Comparison of ENCODE assay signal across 18 cellular contexts in the genomic region with DNA sequence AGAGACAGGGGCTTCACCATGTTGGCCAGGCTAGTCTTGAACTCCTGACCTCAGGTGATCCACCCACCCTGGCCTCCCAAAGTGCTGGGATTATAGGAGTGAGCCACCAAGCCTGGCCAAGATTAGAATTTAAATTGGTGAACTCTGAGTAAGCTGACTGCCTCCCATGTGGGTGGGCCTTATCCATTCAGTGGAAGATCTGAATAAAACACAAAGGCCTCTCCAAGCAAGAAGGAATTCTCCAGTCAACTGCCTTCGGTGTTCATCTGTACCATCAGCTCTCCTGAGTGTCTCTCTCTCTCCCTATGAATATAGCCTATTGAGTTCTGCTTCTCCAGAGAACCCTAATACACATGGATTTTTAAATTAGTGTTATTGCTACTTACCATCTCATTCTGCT. TPM values are rescaled to one million over a fixed set of nuclear protein-coding genes. Genes with fewer than 3 reads are reported as not detected.
A peak's percentile ranks its signal among the peaks of the same experiment; 100 is the strongest.
DNase-seq lines count a peak whose midpoint lies in the region; ATAC-seq, FAIRE-seq and TF ChIP-seq lines count a peak whose summit lies in the region.
"Had no signal": no experiment of that assay in that cellular context is flagged by ENCODE, and none has a peak within 500 bp of the region (broad histone marks: within the 10 kb centered on the region; RNA-seq: fewer than 3 reads in every experiment).

No MANE protein-coding gene starts in this region.

- H3K9me3 Mint-ChIP-seq in activated naive CD4-positive, alpha-beta T cell treated with anti-CD3 and anti-CD28 coated beads, Interleukin-2, amount 10 ng/mL, durations not matched to agents 7 days and 5 days: no peaks in the 10 kb centered on the region
- H3K9me3 Mint-ChIP-seq: CD14-positive monocyte had no signal

- H3K9ac ChIP-seq in GM23248 (no peak overlapping the region), endothelial cell of umbilical vein (replicated peaks; ENCODE audit: extremely low read depth, insufficient read depth, low read length) (no peak overlapping the region)

- peaks cover 26% of the 10 kb centered on the region for H4K20me1 ChIP-seq in GM23248 (ENCODE audit: insufficient read depth)
- peaks cover 17% of the 10 kb centered on the region for H4K20me1 ChIP-seq in endothelial cell of umbilical vein (replicated peaks; ENCODE audit: control insufficient read depth, extremely low read depth, insufficient read depth, low read length)

- no peak overlapping the region for H3K4me3 ChIP-seq in GM23248
- no peak overlapping the region for H3K4me3 ChIP-seq in SJSA1
- no peak overlapping the region for H3K4me3 ChIP-seq in endothelial cell of umbilical vein (replicated peaks in 1 of 3; ENCODE audit: insufficient read depth in 1 of 3, low read depth in 1 of 3, low read length in 3 of 3)
- H3K4me3 ChIP-seq in psoas muscle: no peak overlapping the region
- H3K4me3 ChIP-seq: right atrium auricular region, vagina had no signal

- FAIRE-seq in endothelial cell of umbilical vein (lab: Jason Lieb, UNC): no peak
- FAIRE-seq: endometrium had no signal

- no peaks in the 10 kb centered on the region for H3K27me3 Mint-ChIP-seq in activated naive CD4-positive, alpha-beta T cell treated with anti-CD3 and anti-CD28 coated beads, Interleukin-2, amount 10 ng/mL, durations not matched to agents 7 days and 5 days

- 92 to 94% methylated on average over 1 of the region's 1 CpG for WGBS in GM23248 (ENCODE audit: low coverage in 1 of 2, low lambda C conversion rate in 2 of 2, missing lambda C conversion rate in 2 of 2), 2 experiments
- WGBS in psoas muscle, 3 donors: 81 to 86% (median 82%) methylated on average over 1 of the region's 1 CpG

- H3K9me1 ChIP-seq in endothelial cell of umbilical vein (replicated peaks; ENCODE audit: control insufficient read depth, extremely low read depth, insufficient read depth, low read length): no peaks in the 10 kb centered on the region

- H3K4me1 Mint-ChIP-seq in activated naive CD4-positive, alpha-beta T cell treated with anti-CD3 and anti-CD28 coated beads, Interleukin-2, amount 10 ng/mL, durations not matched to agents 7 days and 5 days: peaks cover 32% of the 10 kb centered on the region

- CTCF ChIA-PET in endothelial cell of umbilical vein (lab: Charles Lee): interaction anchor here (0.8 to 3.2 kb wide), 3 partner anchors 11 to 37 kb away, joined by 3 to 14 read pairs (median 6); a partner anchor contains a TSS
- CTCF ChIA-PET in activated naive CD4-positive, alpha-beta T cell treated with anti-CD3 and anti-CD28 coated beads, Interleukin-2, amount 10 ng/mL, durations not matched to agents 7 days and 5 days (lab: Charles Lee): interaction anchor here (2.6 kb wide), 1 partner anchor 11 kb away, joined by 5 read pairs; no protein-coding TSS in a partner anchor

- H3K36me3 Mint-ChIP-seq in activated naive CD4-positive, alpha-beta T cell treated with anti-CD3 and anti-CD28 coated beads, Interleukin-2, amount 10 ng/mL, durations not matched to agents 7 days and 5 days: peaks cover 24% of the 10 kb centered on the region

- H3K79me2 ChIP-seq in GM23248 (ENCODE audit: insufficient read depth) (peaks cover 100% of the 10 kb centered on the region), endothelial cell of umbilical vein (ENCODE audit: control insufficient read depth, insufficient read depth, low read length) (peaks cover 95% of the 10 kb centered on the region)

- no TSS peak for BruUV-seq in endothelial cell of umbilical vein (replicated peaks; lab: Mats Ljungman, UMichigan)

- H3F3A ChIP-seq in GM23248 (ENCODE audit: insufficient read depth): peaks cover 43% of the 10 kb centered on the region

- H3K27me3 ChIP-seq in GM23248 (replicated peaks; ENCODE audit: insufficient read depth): no peaks in the 10 kb centered on the region
- H3K27me3 ChIP-seq in SJSA1 (replicated peaks): no peaks in the 10 kb centered on the region
- H3K27me3 ChIP-seq in endothelial cell of umbilical vein (ENCODE audit: control insufficient read depth in 2 of 2, insufficient read depth in 2 of 2, low read length in 2 of 2): no peaks in the 10 kb centered on the region
- no peaks in the 10 kb centered on the region for H3K27me3 ChIP-seq in psoas muscle (ENCODE audit: insufficient read depth in 3 of 3, low read length in 2 of 3)
- H3K27me3 ChIP-seq: right atrium auricular region, vagina had no signal

- no peak for TF ChIP-seq CTCF in endothelial cell of umbilical vein (IDR thresholded peaks at IDR 0.05; ENCODE audit: extremely low read depth in 1 of 2, insufficient read depth in 1 of 2, low read depth in 1 of 2, low read length in 2 of 2)
- TF ChIP-seq CTCF in psoas muscle (IDR thresholded peaks at IDR 0.05): no peak

- in situ Hi-C loops in GM23248 (cut with MboI): loop anchor here (25.0 kb wide), 2 partner anchors 542 to 717 kb away; no protein-coding TSS in a partner anchor

- intact Hi-C loops in endothelial cell of umbilical vein (cut with micrococcal nuclease): loop anchor here (5.0 kb wide), 1 partner anchor 612 kb away; no protein-coding TSS in a partner anchor
- intact Hi-C loops in psoas muscle (cut with DNase I): no loop called here

- H3K9me3 ChIP-seq in GM23248 (ENCODE audit: low read depth) (no peaks in the 10 kb centered on the region), SJSA1 (replicated peaks) (no peaks in the 10 kb centered on the region), endothelial cell of umbilical vein (replicated peaks; ENCODE audit: control insufficient read depth, insufficient read depth, low read length) (no peaks in the 10 kb centered on the region), psoas muscle (no peaks in the 10 kb centered on the region)
- H3K9me3 ChIP-seq: right atrium auricular region, vagina had no signal

- H3K27ac Mint-ChIP-seq in activated naive CD4-positive, alpha-beta T cell treated with anti-CD3 and anti-CD28 coated beads, Interleukin-2, amount 10 ng/mL, durations not matched to agents 7 days and 5 days: no peak overlapping the region

- H3K4me3 Mint-ChIP-seq in activated naive CD4-positive, alpha-beta T cell treated with anti-CD3 and anti-CD28 coated beads, Interleukin-2, amount 10 ng/mL, durations not matched to agents 7 days and 5 days: no peak overlapping the region
- H3K4me3 Mint-ChIP-seq: CD14-positive monocyte had no signal

- peaks cover 39% of the 10 kb centered on the region for H3K4me1 ChIP-seq in GM23248 (ENCODE audit: insufficient read depth)
- peaks cover 49% of the 10 kb centered on the region for H3K4me1 ChIP-seq in SJSA1 (replicated peaks)
- peaks cover 32% of the 10 kb centered on the region for H3K4me1 ChIP-seq in endothelial cell of umbilical vein (ENCODE audit: control insufficient read depth, extremely low read depth, insufficient read depth, low read length)
- peaks cover 35% of the 10 kb centered on the region for H3K4me1 ChIP-seq in psoas muscle

- H3K27ac ChIP-seq in GM23248 (peak overlapping the region; percentile 45), SJSA1 (peak overlapping the region; percentile 27), endothelial cell of umbilical vein (ENCODE audit: insufficient read depth, low read depth, low read length) (no peak overlapping the region), psoas muscle (peak overlapping the region; percentile 26)
- H3K27ac ChIP-seq: right atrium auricular region, vagina had no signal

- no peak for ATAC-seq in psoas muscle

- TF ChIP-seq POLR2A in endothelial cell of umbilical vein (IDR thresholded peaks at IDR 0.05; ENCODE audit: low read depth, low read length): no peak

- H3K36me3 ChIP-seq in GM23248 (ENCODE audit: low read depth): peaks cover 10% of the 10 kb centered on the region; the same call in 1 of the 2 replicates
- peaks cover 11% of the 10 kb centered on the region for H3K36me3 ChIP-seq in SJSA1
- peaks cover 2 to 6% of the 10 kb centered on the region in 2 experiments for H3K36me3 ChIP-seq in endothelial cell of umbilical vein (ENCODE audit: control insufficient read depth in 2 of 2, extremely low read depth in 1 of 2, insufficient read depth in 2 of 2, low read length in 2 of 2)
- no peaks in the 10 kb centered on the region for H3K36me3 ChIP-seq in psoas muscle (ENCODE audit: insufficient read depth in 1 of 2, low read depth in 1 of 2)
- H3K36me3 ChIP-seq: right atrium auricular region had no signal

- H3K4me2 ChIP-seq in GM23248 (ENCODE audit: unreplicated experiment) (no peak overlapping the region), endothelial cell of umbilical vein (ENCODE audit: insufficient read depth, low read length) (no peak overlapping the region)

- POLR2A ChIA-PET in endothelial cell of umbilical vein (lab: Charles Lee): no interaction called here

- H3K9me2 ChIP-seq in GM23248 (ENCODE audit: insufficient read depth): no peaks in the 10 kb centered on the region

- dilution Hi-C loops in endothelial cell of umbilical vein (cut with MboI; ENCODE audit: extremely low pct_ligation_motif_present, low sequenced_read_pairs): no loop called here

- no peak overlapping the region for H2AFZ ChIP-seq in GM23248
- no peak overlapping the region for H2AFZ ChIP-seq in endothelial cell of umbilical vein (ENCODE audit: low read depth, low read length)

- DNase-seq in GM23248: peak; percentile 63
- peak; percentile 68 to 77 for DNase-seq in SJSA1 (ENCODE audit: low read depth in 1 of 2, low spot score in 2 of 2)
- peak; percentile 29 for DNase-seq in endothelial cell of umbilical vein (ENCODE audit: low read depth, low spot score)
- no peak for DNase-seq in psoas muscle
- DNase-seq in NCI-H1694 treated with DMSO at 0.1 percent for 48 hours (lab: John Stamatoyannopoulos, UW): no peak
- DNase-seq in activated naive CD4-positive, alpha-beta T cell treated with anti-CD3 and anti-CD28 coated beads, Interleukin-2, amount 10 ng/mL, durations not matched to agents 7 days and 5 days: no peak
- DNase-seq in Ammon's horn (ENCODE audit: low spot score): no peak
- DNase-seq: activated CD4-positive, CD25-positive, alpha-beta regulatory T cell treated with anti-CD3 and anti-CD28 coated beads, Interleukin-2, amount 50 U/mL, for 72 hours; GDM1; KBM-7; NCI-H1436 treated with DMSO at 0.1 percent for 48 hours; NCI-H510A treated with DMSO at 0.1 percent for 48 hours; stimulated activated CD4-positive, alpha-beta T cell treated with anti-CD3 and anti-CD28 coated beads, Interleukin-4, amount 100 ng/mL, for 24 hours; T-helper 1 cell had no signal

RNA-seq across cellular contexts. Expression of a gene that starts 36.4 kb away (rescaled TPM):
- 25.8 and 33.1 TPM in 2 replicates for total RNA-seq in GM23248 (2014; rRNA removed; shearing (Covaris generic))
- polyA plus RNA-seq in GM23248 (2016; fragmentation: Nextera tagmentation; extraction: Ambion mirVana): 14.2 and 15.7 TPM in 2 replicates
- 31.6 and 44.3 TPM in 2 replicates for total RNA-seq in SJSA1 (2014; rRNA removed; shearing (Covaris generic))
- 59.6 and 65.0 TPM in 2 replicates for total RNA-seq in endothelial cell of umbilical vein
- polyA plus RNA-seq in endothelial cell of umbilical vein: 23.4 and 25.6 TPM in 2 replicates
- 25.8 and 28.9 TPM in 2 replicates for polyA plus RNA-seq in endothelial cell of umbilical vein (2011; cell fraction: cytosol; rRNA removed)
- 92.2 and 123 TPM in 2 replicates for polyA plus RNA-seq in endothelial cell of umbilical vein (2011; cell fraction: nucleus; rRNA removed)
- 40.9 and 50.4 TPM in 2 replicates for polyA plus RNA-seq in endothelial cell of umbilical vein (2012)
- 93.8 and 119 TPM in 2 replicates for polyA minus RNA-seq in endothelial cell of umbilical vein
- polyA minus RNA-seq in endothelial cell of umbilical vein (2011; cell fraction: cytosol; rRNA and poly(A)+ RNA removed): 30.2 TPM
- polyA minus RNA-seq in endothelial cell of umbilical vein (2011; cell fraction: nucleus; rRNA and poly(A)+ RNA removed): 68.9 and 105 TPM in 2 replicates
- 10 to 100 TPM; 31.0 to 39.4 (median 34.9) TPM for total RNA-seq in psoas muscle
- 10 to 100 TPM; 16.3 to 30.8 (median 21.3) TPM for polyA plus RNA-seq in psoas muscle

Comparison
In these comparisons a context has a peak if more than half of its experiments do, and no peak if none do; other contexts are left out.
1. DNase-seq: peak in GM23248 (single experiment), SJSA1 (2 of 2) and endothelial cell of umbilical vein (single experiment); none in psoas muscle (0 of 2), NCI-H1694 treated with DMSO at 0.1 percent for 48 hours (single experiment), activated naive CD4-positive, alpha-beta T cell treated with anti-CD3 and anti-CD28 coated beads, Interleukin-2, amount 10 ng/mL, durations not matched to agents 7 days and 5 days (single experiment) and Ammon's horn (single experiment).